ENCODE assay signal across 26 cellular contexts in genomic region chr20:60214901-60215522, GRCh38.
A peak's percentile ranks its signal among the peaks of the same experiment; 100 is the strongest.
DNase-seq lines count a peak whose midpoint lies in the region; ATAC-seq and TF ChIP-seq lines count a peak whose summit lies in the region.
"Had no signal": no experiment of that assay in that cellular context is flagged by ENCODE, and none has a peak within 500 bp of the region (broad histone marks: within the 10 kb centered on the region; RNA-seq: fewer than 3 reads in every experiment).

No MANE protein-coding gene starts in this region.

- in situ Hi-C loops in mammary epithelial cell (cut with MboI; ENCODE audit: low sequenced_read_pairs in 2 of 2): loop anchor here in 1 of 2 donors (25.0 kb wide), 1 partner anchor 153 kb away; no protein-coding TSS in a partner anchor

- H3K27me3 ChIP-seq in mammary epithelial cell (ENCODE audit: insufficient read depth, low read length) (peaks cover 2% of the 10 kb centered on the region), breast epithelium (no peaks in the 10 kb centered on the region), smooth muscle cell (ENCODE audit: low read depth) (peaks cover 56% of the 10 kb centered on the region)
- H3K27me3 ChIP-seq: adrenal gland, brain microvascular endothelial cell, MG63 had no signal

- H3K27ac ChIP-seq in mammary epithelial cell (ENCODE audit: insufficient read depth, low read depth, low read length) (no peak overlapping the region), breast epithelium (no peak overlapping the region), smooth muscle cell (ENCODE audit: low read depth) (no peak overlapping the region)
- H3K27ac ChIP-seq: adrenal gland, brain microvascular endothelial cell, esophagus squamous epithelium, prostate gland, sigmoid colon, SJSA1, transverse colon had no signal

- H4K20me1 ChIP-seq in mammary epithelial cell (ENCODE audit: insufficient read depth, low read length) (no peaks in the 10 kb centered on the region), smooth muscle cell (ENCODE audit: low read depth) (no peaks in the 10 kb centered on the region)

- no peak overlapping the region for H3K4me2 ChIP-seq in mammary epithelial cell (ENCODE audit: insufficient read depth, low read depth, low read length)
- no peak overlapping the region for H3K4me2 ChIP-seq in smooth muscle cell

- no peaks in the 10 kb centered on the region for H3F3A ChIP-seq in smooth muscle cell (ENCODE audit: low read depth)

- no TSS peak for BruUV-seq in mammary epithelial cell (replicated peaks; lab: Mats Ljungman, UMichigan)

- H3K4me3 Mint-ChIP-seq in stimulated activated naive B cell treated with anti-CD40 and anti-IgM and Interleukin-4, amounts not matched to agents 10 μg/mL and 1 μg/mL and 100 μg/mL, for 72 hours: no peak overlapping the region
- H3K4me3 Mint-ChIP-seq: activated CD4-positive, alpha-beta T cell treated with anti-CD3 and anti-CD28 coated beads, Interleukin-2, amount 10 ng/mL, durations not matched to agents 24 days and 14 days; CD8-positive, alpha-beta T cell; effector memory CD8-positive, alpha-beta T cell; T-helper 1 cell treated with Interleukin-12 subunit alpha and Interleukin-12 subunit beta and Interleukin-4 antibody, amounts not matched to agents 30 μg/mL and 1 μg/mL, for 36 hours had no signal

- H3K4me1 ChIP-seq in mammary epithelial cell (ENCODE audit: insufficient read depth, low read length) (no peaks in the 10 kb centered on the region), breast epithelium (no peaks in the 10 kb centered on the region), smooth muscle cell (ENCODE audit: low read depth) (no peaks in the 10 kb centered on the region)
- H3K4me1 ChIP-seq: adrenal gland, prostate gland, sigmoid colon, transverse colon had no signal

- WGBS in mammary epithelial cell (ENCODE audit: low coverage, missing lambda C conversion rate): 74% methylated on average over 9 of the region's 14 CpGs
- WGBS in smooth muscle cell (ENCODE audit: low lambda C conversion rate): 54% methylated on average over 14 of the region's 14 CpGs

- ATAC-seq in HG03432 (IDR thresholded peaks at IDR 0.05; ENCODE audit: unreplicated experiment) (no peak), GM21423 (IDR thresholded peaks at IDR 0.05; ENCODE audit: unreplicated experiment) (no peak)
- no peak for ATAC-seq in stimulated activated naive B cell treated with anti-CD40 and anti-IgM and Interleukin-4, amounts not matched to agents 10 μg/mL and 1 μg/mL and 100 μg/mL, for 72 hours (replicated peaks)
- ATAC-seq: CD8-positive, alpha-beta T cell; effector memory CD8-positive, alpha-beta T cell had no signal

- H3K9ac ChIP-seq in mammary epithelial cell (ENCODE audit: insufficient read depth, low read length) (no peak overlapping the region), smooth muscle cell (ENCODE audit: low read depth) (no peak overlapping the region)

- intact Hi-C loops in mammary epithelial cell (cut with micrococcal nuclease) (loop anchor here (5.0 to 10.0 kb wide), 2 partner anchors 152 to 1010 kb away; no protein-coding TSS in a partner anchor), breast epithelium (cut with DNase I; ENCODE audit: low total_unique reads) (no loop called here)

- H3K36me3 Mint-ChIP-seq in stimulated activated naive B cell treated with anti-CD40 and anti-IgM and Interleukin-4, amounts not matched to agents 10 μg/mL and 1 μg/mL and 100 μg/mL, for 72 hours: no peaks in the 10 kb centered on the region
- H3K36me3 Mint-ChIP-seq: CD8-positive, alpha-beta T cell had no signal

- H2AFZ ChIP-seq in mammary epithelial cell (ENCODE audit: low read depth, low read length) (no peak overlapping the region), smooth muscle cell (ENCODE audit: low read depth) (no peak overlapping the region)

- H3K9me3 Mint-ChIP-seq in stimulated activated naive B cell treated with anti-CD40 and anti-IgM and Interleukin-4, amounts not matched to agents 10 μg/mL and 1 μg/mL and 100 μg/mL, for 72 hours: no peaks in the 10 kb centered on the region
- H3K9me3 Mint-ChIP-seq: activated CD4-positive, alpha-beta T cell treated with anti-CD3 and anti-CD28 coated beads, Interleukin-2, amount 10 ng/mL, durations not matched to agents 24 days and 14 days; CD8-positive, alpha-beta T cell; effector memory CD8-positive, alpha-beta T cell; T-helper 1 cell treated with Interleukin-12 subunit alpha and Interleukin-12 subunit beta and Interleukin-4 antibody, amounts not matched to agents 30 μg/mL and 1 μg/mL, for 36 hours had no signal

- CTCF ChIA-PET in mammary epithelial cell (lab: Charles Lee; ENCODE audit: low non-redundant PET): no interaction called here

- no peaks in the 10 kb centered on the region for H3K79me2 ChIP-seq in mammary epithelial cell (ENCODE audit: insufficient read depth, low read length)
- H3K79me2 ChIP-seq in smooth muscle cell (ENCODE audit: low read depth): no peaks in the 10 kb centered on the region

- DNase-seq in mammary epithelial cell (peak; percentile 30), breast epithelium (ENCODE audit: low spot score in 2 of 2) (no peak), NCI-H82 treated with DMSO at 0.1 percent for 48 hours (lab: John Stamatoyannopoulos, UW; ENCODE audit: unreplicated experiment) (peak; percentile 13), fibroblast of villous mesenchyme (ENCODE audit: low read depth) (peak; percentile 45), smooth muscle cell (lab: John Stamatoyannopoulos, UW; ENCODE audit: unreplicated experiment) (no peak)
- DNase-seq in stimulated activated naive B cell treated with anti-CD40 and anti-IgM and Interleukin-4, amounts not matched to agents 10 μg/mL and 1 μg/mL and 100 μg/mL, for 72 hours: no peak
- DNase-seq: 8988T; activated CD4-positive, alpha-beta T cell treated with anti-CD3 and anti-CD28 coated beads, Interleukin-2, amount 10 ng/mL, durations not matched to agents 24 days and 14 days; activated naive CD4-positive, alpha-beta T cell treated with Interleukin-2 at 50 U/mL for 16 hours; activated T-cell treated with anti-CD3 and anti-CD28 coated beads, Interleukin-2, amount 50 U/mL, for 48 hours; adrenal gland; brain microvascular endothelial cell; CD8-positive, alpha-beta T cell; effector memory CD8-positive, alpha-beta T cell; esophagus squamous epithelium; IMR-90; MG63; NCI-H146; NCI-H526; sigmoid colon; transverse colon had no signal

- TF ChIP-seq POLR2A in breast epithelium (IDR thresholded peaks at IDR 0.05): no peak

- H3K27ac Mint-ChIP-seq in stimulated activated naive B cell treated with anti-CD40 and anti-IgM and Interleukin-4, amounts not matched to agents 10 μg/mL and 1 μg/mL and 100 μg/mL, for 72 hours: no peak overlapping the region
- H3K27ac Mint-ChIP-seq: activated CD4-positive, alpha-beta T cell treated with anti-CD3 and anti-CD28 coated beads, Interleukin-2, amount 10 ng/mL, durations not matched to agents 24 days and 14 days; CD8-positive, alpha-beta T cell; effector memory CD8-positive, alpha-beta T cell; T-helper 1 cell treated with Interleukin-12 subunit alpha and Interleukin-12 subunit beta and Interleukin-4 antibody, amounts not matched to agents 30 μg/mL and 1 μg/mL, for 36 hours had no signal

- no peaks in the 10 kb centered on the region for H3K36me3 ChIP-seq in mammary epithelial cell (ENCODE audit: insufficient read depth, low read length)
- no peaks in the 10 kb centered on the region for H3K36me3 ChIP-seq in breast epithelium
- no peaks in the 10 kb centered on the region for H3K36me3 ChIP-seq in smooth muscle cell (ENCODE audit: low read depth)
- H3K36me3 ChIP-seq: adrenal gland, brain microvascular endothelial cell, esophagus squamous epithelium, MG63, prostate gland, sigmoid colon, SJSA1, transverse colon had no signal

- TF ChIP-seq CTCF in mammary epithelial cell (conservative IDR thresholded peaks at IDR 0.05 in 1 of 2, IDR thresholded peaks at IDR 0.05 in 1 of 2; ENCODE audit: extremely low read depth in 1 of 2, insufficient read depth in 1 of 2, low read depth in 1 of 2, low read length in 2 of 2): no peak
- no peak for TF ChIP-seq CTCF in breast epithelium (IDR thresholded peaks at IDR 0.05)
- no peak for TF ChIP-seq CTCF in fibroblast of villous mesenchyme (IDR thresholded peaks at IDR 0.05; ENCODE audit: insufficient read depth, low read depth, low read length)
- TF ChIP-seq CTCF in smooth muscle cell (IDR thresholded peaks at IDR 0.05; ENCODE audit: borderline replicate concordance, insufficient read depth, poor library complexity, severe bottlenecking): no peak

- H3K27me3 Mint-ChIP-seq in stimulated activated naive B cell treated with anti-CD40 and anti-IgM and Interleukin-4, amounts not matched to agents 10 μg/mL and 1 μg/mL and 100 μg/mL, for 72 hours: no peaks in the 10 kb centered on the region

- H3K4me1 Mint-ChIP-seq in stimulated activated naive B cell treated with anti-CD40 and anti-IgM and Interleukin-4, amounts not matched to agents 10 μg/mL and 1 μg/mL and 100 μg/mL, for 72 hours: no peaks in the 10 kb centered on the region
- H3K4me1 Mint-ChIP-seq: activated CD4-positive, alpha-beta T cell treated with anti-CD3 and anti-CD28 coated beads, Interleukin-2, amount 10 ng/mL, durations not matched to agents 24 days and 14 days had no signal

- H3K9me3 ChIP-seq in mammary epithelial cell (replicated peaks; ENCODE audit: insufficient read depth, low read length) (no peaks in the 10 kb centered on the region), breast epithelium (no peaks in the 10 kb centered on the region), smooth muscle cell (replicated peaks; ENCODE audit: low read depth) (no peaks in the 10 kb centered on the region)
- H3K9me3 ChIP-seq: adrenal gland, esophagus squamous epithelium, MG63, prostate gland, sigmoid colon, SJSA1, transverse colon had no signal

- H3K4me3 ChIP-seq in mammary epithelial cell (replicated peaks in 1 of 3; ENCODE audit: insufficient read depth in 1 of 3, low read depth in 2 of 3, low read length in 3 of 3): no peak overlapping the region
- no peak overlapping the region for H3K4me3 ChIP-seq in breast epithelium
- H3K4me3 ChIP-seq in fibroblast of villous mesenchyme (ENCODE audit: low read depth, low read length): no peak overlapping the region
- no peak overlapping the region for H3K4me3 ChIP-seq in smooth muscle cell
- H3K4me3 ChIP-seq: adrenal gland, esophagus squamous epithelium, MG63, prostate gland, sigmoid colon, SJSA1, transverse colon had no signal

- dilution Hi-C loops in mammary epithelial cell (cut with HindIII; ENCODE audit: low sequenced_read_pairs): loop anchor here (10.0 kb wide), 1 partner anchor 50 kb away; no protein-coding TSS in a partner anchor

Comparison
In these comparisons a context has a peak if more than half of its experiments do, and no peak if none do; other contexts are left out.
1. DNase-seq: peak in mammary epithelial cell (single experiment), NCI-H82 treated with DMSO at 0.1 percent for 48 hours (single experiment) and fibroblast of villous mesenchyme (single experiment); none in breast epithelium (0 of 2), smooth muscle cell (single experiment) and stimulated activated naive B cell treated with anti-CD40 and anti-IgM and Interleukin-4, amounts not matched to agents 10 μg/mL and 1 μg/mL and 100 μg/mL, for 72 hours (single experiment).